33 cellular contexts compared by ENCODE assay signal in genomic region chr18:23939896-23940295, GRCh38.
"Had no signal": no experiment of that assay in that cellular context is flagged by ENCODE, and none has a peak within 500 bp of the region (broad histone marks: within the 10 kb centered on the region; RNA-seq: fewer than 3 reads in every experiment).

No MANE protein-coding gene starts in this region.

- H3K27me3 ChIP-seq: brain microvascular endothelial cell, cardiac muscle cell, MG63, Peyer's patch had no signal

- H3K9me3 ChIP-seq: MG63, Peyer's patch had no signal

- DNase-seq: activated CD4-positive, alpha-beta memory T cell treated with anti-CD3 and anti-CD28 coated beads for 36 hours; activated CD4-positive, alpha-beta T cell treated with anti-CD3 and anti-CD28 coated beads for 4 hours; activated CD4-positive, alpha-beta T cell treated with anti-CD3 and anti-CD28 coated beads, Interleukin-2, amount 50 U/mL, for 1 hour; activated effector memory CD4-positive, alpha-beta T cell treated with anti-CD3 and anti-CD28 coated beads, Interleukin-2, amount 50 U/mL, for 16 hours; activated naive CD4-positive, alpha-beta T cell; activated naive CD4-positive, alpha-beta T cell treated with anti-CD3 and anti-CD28 coated beads, Interleukin-2, amount 50 U/mL, for 16 hours; activated naive CD8-positive, alpha-beta T cell treated with anti-CD3 and anti-CD28 coated beads for 36 hours; activated T-cell treated with anti-CD3 and anti-CD28 coated beads, Interleukin-2, amount 50 U/mL, for 1 hour; activated T-cell treated with anti-CD3 and anti-CD28 coated beads, Interleukin-2, amount 50 U/mL, for 72 hours; amniotic stem cell; aorta; brain microvascular endothelial cell; MG63; NCI-H1048; NCI-H1105 treated with DMSO at 0.1 percent for 48 hours; NCI-H1436; NCI-H1694; NCI-H2029; NCI-H345; NCI-H524 treated with DMSO at 0.1 percent for 48 hours; NCI-H748 treated with DMSO at 0.1 percent for 48 hours; NK-92 treated with Interleukin-12 subunit alpha and Interleukin-12 subunit beta, amount 100 ng/mL, for 24 hours; PC-3; Peyer's patch; RPMI8226; SIG-M5 had no signal

- H3K36me3 ChIP-seq: brain microvascular endothelial cell, cardiac muscle cell had no signal

- ATAC-seq: activated CD4-positive, CD25-positive, alpha-beta regulatory T cell treated with anti-CD3 and anti-CD28 coated beads, Interleukin-2, amount 50 U/mL, for 24 hours; activated T-cell treated with anti-CD3 and anti-CD28 coated beads, Interleukin-2, amount 50 U/mL, for 72 hours; activated T-helper 17 cell treated with anti-CD3 and anti-CD28 coated beads, Interleukin-2, amount 50 U/mL, for 72 hours; K562; PC-3; WTC11 had no signal

- H3K36me3 Mint-ChIP-seq: activated CD4-positive, alpha-beta memory T cell treated with anti-CD3 and anti-CD28 coated beads for 36 hours; activated naive CD8-positive, alpha-beta T cell treated with anti-CD3 and anti-CD28 coated beads for 36 hours; WTC11 had no signal

- H3K27me3 Mint-ChIP-seq: activated T-helper 17 cell treated with anti-CD3 and anti-CD28 coated beads, Interleukin-2, amount 50 U/mL, for 72 hours; central memory CD8-positive, alpha-beta T cell had no signal

- H3K27ac Mint-ChIP-seq: activated CD4-positive, alpha-beta memory T cell treated with anti-CD3 and anti-CD28 coated beads for 36 hours; activated naive CD8-positive, alpha-beta T cell treated with anti-CD3 and anti-CD28 coated beads for 36 hours; activated T-cell treated with anti-CD3 and anti-CD28 coated beads, Interleukin-2, amount 50 U/mL, for 72 hours; activated T-helper 17 cell treated with anti-CD3 and anti-CD28 coated beads, Interleukin-2, amount 50 U/mL, for 72 hours; T-helper 2 cell treated with Interferon-gamma antibody and Interleukin-4, amounts not matched to agents 5 μg/mL and 100 μg/mL, for 36 hours; WTC11 had no signal

- H3K27ac ChIP-seq: brain microvascular endothelial cell, cardiac muscle cell, Peyer's patch had no signal

- H3K4me3 Mint-ChIP-seq: activated CD4-positive, alpha-beta memory T cell treated with anti-CD3 and anti-CD28 coated beads for 36 hours; activated naive CD8-positive, alpha-beta T cell treated with anti-CD3 and anti-CD28 coated beads for 36 hours; activated T-cell treated with anti-CD3 and anti-CD28 coated beads, Interleukin-2, amount 50 U/mL, for 72 hours; activated T-helper 17 cell treated with anti-CD3 and anti-CD28 coated beads, Interleukin-2, amount 50 U/mL, for 72 hours; central memory CD8-positive, alpha-beta T cell; WTC11 had no signal

- H3K4me3 ChIP-seq: cardiac muscle cell, K562, MG63, Peyer's patch had no signal

- H3K9me3 Mint-ChIP-seq: activated CD4-positive, alpha-beta memory T cell treated with anti-CD3 and anti-CD28 coated beads for 36 hours; activated naive CD8-positive, alpha-beta T cell treated with anti-CD3 and anti-CD28 coated beads for 36 hours; activated T-cell treated with anti-CD3 and anti-CD28 coated beads, Interleukin-2, amount 50 U/mL, for 72 hours; activated T-helper 17 cell treated with anti-CD3 and anti-CD28 coated beads, Interleukin-2, amount 50 U/mL, for 72 hours; central memory CD8-positive, alpha-beta T cell; T-helper 2 cell treated with Interferon-gamma antibody and Interleukin-4, amounts not matched to agents 5 μg/mL and 100 μg/mL, for 36 hours; WTC11 had no signal
